2 cellular contexts compared by ENCODE assay signal in genomic region chr17:72458301-72458700, GRCh38.
A peak's percentile ranks its signal among the peaks of the same experiment; 100 is the strongest.
TF ChIP-seq lines count a peak whose summit lies in the region.

No MANE protein-coding gene starts in this region.

TF ChIP-seq in HepG2, 621 proteins besides CTCF, POLR2A, EP300 and RAD21:
- TF ChIP-seq ZNF121 (CRISPR knock-in tag; IDR thresholded peaks at IDR 0.05) (peak; percentile 25; the same call in 1 of the 2 replicates), GATA4 (IDR thresholded peaks at IDR 0.05; ENCODE audit: borderline replicate concordance, low read depth) (no peak)

TF ChIP-seq in SK-N-SH, 30 proteins besides CTCF, POLR2A, EP300 and RAD21:
- TF ChIP-seq EZH2phosphoT487 (IDR thresholded peaks at IDR 0.05; ENCODE audit: borderline replicate concordance, low read depth) (no peak), RXRA (IDR thresholded peaks at IDR 0.05; ENCODE audit: borderline replicate concordance, low read depth) (no peak), FOXJ3 (CRISPR knock-in tag; IDR thresholded peaks at IDR 0.05) (no peak), TAF1 (IDR thresholded peaks at IDR 0.05; ENCODE audit: borderline replicate concordance, low read depth, low read length) (no peak), PBX3 (IDR thresholded peaks at IDR 0.05) (no peak), MAX (IDR thresholded peaks at IDR 0.05; ENCODE audit: low read depth) (no peak), ZBTB33 (IDR thresholded peaks at IDR 0.05; ENCODE audit: borderline replicate concordance, low read depth) (no peak), FOXM1 (IDR thresholded peaks at IDR 0.05; ENCODE audit: low read depth) (no peak), MXI1 (IDR thresholded peaks at IDR 0.05; ENCODE audit: low read depth, low read length) (no peak), YY1 (IDR thresholded peaks at IDR 0.05; ENCODE audit: low read depth) (no peak), FOSL2 (IDR thresholded peaks at IDR 0.05; ENCODE audit: borderline replicate concordance, low read depth) (no peak), GATA2 (CRISPR knock-in tag; IDR thresholded peaks at IDR 0.05) (no peak), RCOR1 (IDR thresholded peaks at IDR 0.05; ENCODE audit: low read length) (no peak), REST (IDR thresholded peaks at IDR 0.05; ENCODE audit: low read depth, low read length) (no peak), ELF1 (IDR thresholded peaks at IDR 0.05) (no peak), POLR2AphosphoS5 (IDR thresholded peaks at IDR 0.05; ENCODE audit: low read depth, low read length) (no peak), MEF2A (IDR thresholded peaks at IDR 0.05; ENCODE audit: borderline replicate concordance, low read depth) (no peak)
